In the genomic region with DNA sequence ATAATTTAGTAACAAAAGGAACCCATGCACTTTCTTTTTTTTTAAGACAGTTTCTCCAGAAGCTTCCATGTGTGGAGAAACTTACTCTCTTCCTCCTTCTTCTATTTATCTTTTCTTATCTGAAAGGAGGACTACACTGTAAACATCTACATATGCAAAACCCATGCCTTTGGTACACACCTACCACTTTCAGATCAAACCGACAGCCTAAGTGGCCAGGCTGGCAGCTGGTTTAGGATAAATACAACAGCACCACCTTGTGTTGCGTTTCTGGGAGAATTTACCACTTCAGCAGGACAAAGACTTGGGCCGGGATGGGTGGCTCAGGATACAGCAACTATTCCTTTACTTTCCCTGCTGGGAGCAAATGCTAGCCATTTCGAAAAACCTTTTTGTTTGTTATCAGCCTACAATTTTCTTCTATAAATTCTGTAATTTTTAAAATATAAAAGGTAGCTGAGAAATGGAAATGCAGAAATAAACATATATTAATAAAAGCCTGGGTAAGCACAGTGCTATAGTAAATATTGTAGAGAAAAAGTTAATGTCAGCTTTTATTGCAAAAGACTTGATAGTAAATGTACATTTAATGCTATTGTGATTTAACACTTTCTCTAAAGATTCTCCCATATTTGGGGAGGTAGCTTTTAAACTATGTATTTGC, we compare ENCODE assay signal across 1 cellular context.
TF ChIP-seq lines count a peak whose summit lies in the region.

No MANE protein-coding gene starts in this region.

TF ChIP-seq in HepG2, 621 proteins besides CTCF, POLR2A, EP300 and RAD21 (continued from another document and continues in another):
- TF ChIP-seq ZNF407 (CRISPR knock-in tag; IDR thresholded peaks at IDR 0.05; ENCODE audit: not compliant biosample characterization): no peak
- TF ChIP-seq MTA3 (CRISPR knock-in tag; IDR thresholded peaks at IDR 0.05): no peak
- TF ChIP-seq PLSCR1 (CRISPR knock-in tag; IDR thresholded peaks at IDR 0.05; ENCODE audit: borderline replicate concordance): no peak
- TF ChIP-seq ZNF644 (CRISPR knock-in tag; IDR thresholded peaks at IDR 0.05; ENCODE audit: low read depth): no peak
- peak; percentile 63; the same call in 1 of the 2 replicates for TF ChIP-seq SNAPC2 (CRISPR knock-in tag; IDR thresholded peaks at IDR 0.05)
- TF ChIP-seq, protein P1, sequence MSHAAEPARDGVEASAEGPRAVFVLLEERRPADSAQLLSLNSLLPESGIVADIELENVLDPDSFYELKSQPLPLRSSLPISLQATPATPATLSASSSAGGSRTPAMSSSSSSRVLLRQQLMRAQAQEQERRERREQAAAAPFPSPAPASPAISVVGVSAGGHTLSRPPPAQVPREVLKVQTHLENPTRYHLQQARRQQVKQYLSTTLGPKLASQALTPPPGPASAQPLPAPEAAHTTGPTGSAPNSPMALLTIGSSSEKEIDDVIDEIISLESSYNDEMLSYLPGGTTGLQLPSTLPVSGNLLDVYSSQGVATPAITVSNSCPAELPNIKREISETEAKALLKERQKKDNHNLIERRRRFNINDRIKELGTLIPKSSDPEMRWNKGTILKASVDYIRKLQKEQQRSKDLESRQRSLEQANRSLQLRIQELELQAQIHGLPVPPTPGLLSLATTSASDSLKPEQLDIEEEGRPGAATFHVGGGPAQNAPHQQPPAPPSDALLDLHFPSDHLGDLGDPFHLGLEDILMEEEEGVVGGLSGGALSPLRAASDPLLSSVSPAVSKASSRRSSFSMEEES (CRISPR knock-in tag; IDR thresholded peaks at IDR 0.05): no peak
- TF ChIP-seq ZNF350 (CRISPR knock-in tag; IDR thresholded peaks at IDR 0.05; ENCODE audit: borderline replicate concordance, low read depth): no peak
- TF ChIP-seq ZNF3 (CRISPR knock-in tag; IDR thresholded peaks at IDR 0.05): no peak
- TF ChIP-seq FOXA1 (IDR thresholded peaks at IDR 0.05): no peak
- peak; percentile 58; the same call in 1 of the 2 replicates for TF ChIP-seq FOXA1 (CRISPR knock-in tag; IDR thresholded peaks at IDR 0.05)
- no peak for TF ChIP-seq ZNF577 (CRISPR knock-in tag; IDR thresholded peaks at IDR 0.05; ENCODE audit: borderline replicate concordance, low read depth)
- TF ChIP-seq, protein P2, sequence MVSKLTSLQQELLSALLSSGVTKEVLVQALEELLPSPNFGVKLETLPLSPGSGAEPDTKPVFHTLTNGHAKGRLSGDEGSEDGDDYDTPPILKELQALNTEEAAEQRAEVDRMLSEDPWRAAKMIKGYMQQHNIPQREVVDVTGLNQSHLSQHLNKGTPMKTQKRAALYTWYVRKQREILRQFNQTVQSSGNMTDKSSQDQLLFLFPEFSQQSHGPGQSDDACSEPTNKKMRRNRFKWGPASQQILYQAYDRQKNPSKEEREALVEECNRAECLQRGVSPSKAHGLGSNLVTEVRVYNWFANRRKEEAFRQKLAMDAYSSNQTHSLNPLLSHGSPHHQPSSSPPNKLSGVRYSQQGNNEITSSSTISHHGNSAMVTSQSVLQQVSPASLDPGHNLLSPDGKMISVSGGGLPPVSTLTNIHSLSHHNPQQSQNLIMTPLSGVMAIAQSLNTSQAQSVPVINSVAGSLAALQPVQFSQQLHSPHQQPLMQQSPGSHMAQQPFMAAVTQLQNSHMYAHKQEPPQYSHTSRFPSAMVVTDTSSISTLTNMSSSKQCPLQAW (CRISPR knock-in tag; IDR thresholded peaks at IDR 0.05): no peak
- peak; percentile 47; the same call in 1 of the 2 replicates for TF ChIP-seq SAP130 (CRISPR knock-in tag; IDR thresholded peaks at IDR 0.05; ENCODE audit: low read depth)
- no peak for TF ChIP-seq NFRKB (IDR thresholded peaks at IDR 0.05)
- no peak for TF ChIP-seq GMEB2 (CRISPR knock-in tag; IDR thresholded peaks at IDR 0.05; ENCODE audit: low read depth)
- TF ChIP-seq, protein P3, sequence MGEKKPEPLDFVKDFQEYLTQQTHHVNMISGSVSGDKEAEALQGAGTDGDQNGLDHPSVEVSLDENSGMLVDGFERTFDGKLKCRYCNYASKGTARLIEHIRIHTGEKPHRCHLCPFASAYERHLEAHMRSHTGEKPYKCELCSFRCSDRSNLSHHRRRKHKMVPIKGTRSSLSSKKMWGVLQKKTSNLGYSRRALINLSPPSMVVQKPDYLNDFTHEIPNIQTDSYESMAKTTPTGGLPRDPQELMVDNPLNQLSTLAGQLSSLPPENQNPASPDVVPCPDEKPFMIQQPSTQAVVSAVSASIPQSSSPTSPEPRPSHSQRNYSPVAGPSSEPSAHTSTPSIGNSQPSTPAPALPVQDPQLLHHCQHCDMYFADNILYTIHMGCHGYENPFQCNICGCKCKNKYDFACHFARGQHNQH (CRISPR knock-in tag; IDR thresholded peaks at IDR 0.05): no peak
- TF ChIP-seq GMEB1 (CRISPR knock-in tag; IDR thresholded peaks at IDR 0.05; ENCODE audit: borderline replicate concordance): no peak
- no peak for TF ChIP-seq NFE2L2 (IDR thresholded peaks at IDR 0.05; ENCODE audit: low read length)
- no peak for TF ChIP-seq ZNF441 (CRISPR knock-in tag; IDR thresholded peaks at IDR 0.05; ENCODE audit: borderline replicate concordance)
- 0 out of 2 replicates have a peak, but pooled peaks have one; percentile 32 for TF ChIP-seq FOSL2 (CRISPR knock-in tag; IDR thresholded peaks at IDR 0.05)
- no peak for TF ChIP-seq ZNF530 (CRISPR knock-in tag; IDR thresholded peaks at IDR 0.05; ENCODE audit: low read depth)
- TF ChIP-seq SRF (IDR thresholded peaks at IDR 0.05; ENCODE audit: low read depth, low read length): no peak
- TF ChIP-seq NAIF1 (CRISPR knock-in tag; IDR thresholded peaks at IDR 0.05; ENCODE audit: borderline replicate concordance): no peak
- TF ChIP-seq FOXO1 (CRISPR knock-in tag; IDR thresholded peaks at IDR 0.05): peak; percentile 59; the same call in 1 of the 2 replicates
- no peak for TF ChIP-seq SALL2 (CRISPR knock-in tag; IDR thresholded peaks at IDR 0.05)
- TF ChIP-seq ZFP36L1 (CRISPR knock-in tag; IDR thresholded peaks at IDR 0.05): no peak
- TF ChIP-seq STAT5B (CRISPR knock-in tag; IDR thresholded peaks at IDR 0.05): no peak
- peak; percentile 12; the same call in 1 of the 2 replicates for TF ChIP-seq CEBPG (CRISPR knock-in tag; IDR thresholded peaks at IDR 0.05)
- TF ChIP-seq ZBTB42 (CRISPR knock-in tag; IDR thresholded peaks at IDR 0.05): no peak
- no peak for TF ChIP-seq NFYC (CRISPR knock-in tag; IDR thresholded peaks at IDR 0.05)
- TF ChIP-seq, protein P4, sequence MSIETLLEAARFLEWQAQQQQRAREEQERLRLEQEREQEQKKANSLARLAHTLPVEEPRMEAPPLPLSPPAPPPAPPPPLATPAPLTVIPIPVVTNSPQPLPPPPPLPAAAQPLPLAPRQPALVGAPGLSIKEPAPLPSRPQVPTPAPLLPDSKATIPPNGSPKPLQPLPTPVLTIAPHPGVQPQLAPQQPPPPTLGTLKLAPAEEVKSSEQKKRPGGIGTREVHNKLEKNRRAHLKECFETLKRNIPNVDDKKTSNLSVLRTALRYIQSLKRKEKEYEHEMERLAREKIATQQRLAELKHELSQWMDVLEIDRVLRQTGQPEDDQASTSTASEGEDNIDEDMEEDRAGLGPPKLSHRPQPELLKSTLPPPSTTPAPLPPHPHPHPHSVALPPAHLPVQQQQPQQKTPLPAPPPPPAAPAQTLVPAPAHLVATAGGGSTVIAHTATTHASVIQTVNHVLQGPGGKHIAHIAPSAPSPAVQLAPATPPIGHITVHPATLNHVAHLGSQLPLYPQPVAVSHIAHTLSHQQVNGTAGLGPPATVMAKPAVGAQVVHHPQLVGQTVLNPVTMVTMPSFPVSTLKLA (IDR thresholded peaks at IDR 0.05): no peak
- no peak for TF ChIP-seq NBN (conservative IDR thresholded peaks at IDR 0.05)
- TF ChIP-seq ZSCAN12 (CRISPR knock-in tag; IDR thresholded peaks at IDR 0.05): no peak
- TF ChIP-seq PHF20 (CRISPR knock-in tag; IDR thresholded peaks at IDR 0.05): no peak
- no peak for TF ChIP-seq ATF7 (IDR thresholded peaks at IDR 0.05)
- TF ChIP-seq ATF7 (CRISPR knock-in tag; IDR thresholded peaks at IDR 0.05): no peak
- TF ChIP-seq ZNF672 (CRISPR knock-in tag; IDR thresholded peaks at IDR 0.05): no peak
- TF ChIP-seq MXD3 (CRISPR knock-in tag; IDR thresholded peaks at IDR 0.05): no peak
